In the genomic region with DNA sequence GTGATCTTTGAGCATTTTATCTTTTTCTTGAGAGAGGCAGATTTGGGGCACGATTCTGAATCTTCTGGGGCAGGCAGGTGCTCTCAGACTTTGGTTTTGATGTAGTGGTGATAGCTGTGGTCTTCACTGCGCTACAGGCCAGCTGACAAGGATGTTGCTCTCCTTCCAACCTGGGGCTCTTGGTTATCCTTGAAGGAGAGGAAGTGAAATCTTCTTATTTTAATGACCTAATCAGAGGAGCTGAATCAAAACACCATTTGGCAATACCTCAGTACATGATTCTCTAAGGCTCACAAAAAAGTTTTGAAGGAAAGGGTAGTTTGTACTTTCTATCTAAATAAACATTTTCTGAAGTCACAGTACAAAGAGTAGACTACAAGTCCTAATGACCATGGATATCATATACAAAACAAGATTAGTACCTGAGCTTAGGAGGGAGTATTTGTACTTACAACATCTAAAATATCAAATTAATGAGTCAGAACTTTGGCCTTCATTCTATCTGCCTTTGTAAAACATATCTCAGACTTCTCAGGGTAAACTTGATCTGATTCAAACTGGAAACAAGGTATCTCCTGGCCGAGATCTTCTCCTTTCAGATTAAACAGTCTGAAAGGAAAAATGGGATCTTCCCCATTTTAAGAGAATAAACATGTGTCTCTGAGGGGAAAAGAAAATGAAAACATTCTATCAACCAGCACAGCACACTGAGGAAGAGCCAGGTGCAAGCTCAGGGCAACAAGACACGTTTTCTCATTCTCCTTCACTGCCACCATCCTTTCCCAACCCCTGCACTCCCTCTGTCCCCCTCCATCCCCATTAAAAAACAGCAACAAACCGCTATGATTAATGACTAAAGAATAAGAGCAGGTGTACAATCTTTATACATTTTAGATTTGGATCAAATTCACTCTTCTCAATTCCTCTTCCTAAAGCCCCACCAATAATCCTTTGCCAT, we compare ENCODE assay signal across 9 cellular contexts.
DNase-seq lines count a peak whose midpoint lies in the region; ATAC-seq, FAIRE-seq and TF ChIP-seq lines count a peak whose summit lies in the region.
"Had no signal": no experiment of that assay in that cellular context is flagged by ENCODE, and none has a peak within 500 bp of the region (broad histone marks: within the 10 kb centered on the region; RNA-seq: fewer than 3 reads in every experiment).

No MANE protein-coding gene starts in this region.

- no peak overlapping the region for H3K9ac ChIP-seq in mammary epithelial cell (ENCODE audit: insufficient read depth, low read length)

- H3K9me3 ChIP-seq in mammary epithelial cell (replicated peaks; ENCODE audit: insufficient read depth, low read length) (no peaks in the 10 kb centered on the region), psoas muscle (no peaks in the 10 kb centered on the region), prostate gland (no peaks in the 10 kb centered on the region)

- no peaks in the 10 kb centered on the region for H3K27me3 ChIP-seq in mammary epithelial cell (ENCODE audit: insufficient read depth, low read length)
- no peaks in the 10 kb centered on the region for H3K27me3 ChIP-seq in psoas muscle (ENCODE audit: insufficient read depth in 3 of 3, low read length in 2 of 3)
- no peaks in the 10 kb centered on the region for H3K27me3 ChIP-seq in prostate gland (replicated peaks; ENCODE audit: insufficient read depth)

- H3K79me2 ChIP-seq in mammary epithelial cell (ENCODE audit: insufficient read depth, low read length) = no peaks in the 10 kb centered on the region

- no peaks in the 10 kb centered on the region for H4K20me1 ChIP-seq in mammary epithelial cell (ENCODE audit: insufficient read depth, low read length)

- peak overlapping the region; percentile 31 for H2AFZ ChIP-seq in mammary epithelial cell (ENCODE audit: low read depth, low read length)

- WGBS in mammary epithelial cell (ENCODE audit: low coverage, missing lambda C conversion rate) = 76% methylated on average over 5 of the region's 5 CpGs
- WGBS in psoas muscle, 3 donors = 43 to 52% (median 45%) methylated on average over 5 of the region's 5 CpGs
- WGBS in prostate gland = 47% methylated on average over 5 of the region's 5 CpGs

- intact Hi-C loops in mammary epithelial cell (cut with micrococcal nuclease) = no loop called here
- intact Hi-C loops in psoas muscle (cut with DNase I) = loop anchor here (2.0 to 10.0 kb wide), 2 partner anchors 69 to 311 kb away; a partner anchor contains a TSS
- intact Hi-C loops in prostate gland (cut with DNase I) = loop anchor here (10.0 kb wide), 1 partner anchor 69 kb away; a partner anchor contains a TSS

- DNase-seq in DMS79 treated with DMSO at 0.1 percent for 48 hours (lab: John Stamatoyannopoulos, UW) (peak; percentile 70), DMS79 (lab: John Stamatoyannopoulos, UW) (no peak), HT-29 (ENCODE audit: low spot score) (peak; percentile 35), mammary epithelial cell (peak; percentile 43), psoas muscle (no peak), GM12892 (ENCODE audit: insufficient read length) (no peak), mucosa of gallbladder (ENCODE audit: low spot score) (no peak), prostate gland (ENCODE audit: low spot score) (no peak)

- TF ChIP-seq CTCF in mammary epithelial cell (conservative IDR thresholded peaks at IDR 0.05 in 1 of 2, IDR thresholded peaks at IDR 0.05 in 1 of 2; ENCODE audit: extremely low read depth in 1 of 2, insufficient read depth in 1 of 2, low read depth in 1 of 2, low read length in 2 of 2) (no peak), psoas muscle (IDR thresholded peaks at IDR 0.05) (no peak), prostate gland (IDR thresholded peaks at IDR 0.05) (no peak)

- CTCF ChIA-PET in mammary epithelial cell (lab: Charles Lee; ENCODE audit: low non-redundant PET) = no interaction called here

- dilution Hi-C loops in mammary epithelial cell (cut with HindIII; ENCODE audit: low sequenced_read_pairs) = no loop called here

- H3K4me3 ChIP-seq in mammary epithelial cell (replicated peaks in 1 of 3; ENCODE audit: insufficient read depth in 1 of 3, low read depth in 2 of 3, low read length in 3 of 3) (no peak overlapping the region), psoas muscle (peak overlapping the region; percentile 41), prostate gland (no peak overlapping the region)

- H3K4me2 ChIP-seq in mammary epithelial cell (ENCODE audit: insufficient read depth, low read depth, low read length) = peak overlapping the region; percentile 73

- no peak for FAIRE-seq in GM12892 (lab: Jason Lieb, UNC)
- FAIRE-seq: A204.1 had no signal

- peak; percentile 57 to 65 (median 60) for ATAC-seq in psoas muscle

- in situ Hi-C loops in mammary epithelial cell (cut with MboI; ENCODE audit: low sequenced_read_pairs in 2 of 2) = loop anchor here in 1 of 2 donors (10.0 kb wide), 1 partner anchor 141 kb away; a partner anchor contains a TSS

- TSS peak; percentile 74 for BruUV-seq in mammary epithelial cell (replicated peaks; lab: Mats Ljungman, UMichigan)

- peaks cover 34% of the 10 kb centered on the region for H3K4me1 ChIP-seq in mammary epithelial cell (ENCODE audit: insufficient read depth, low read length)
- peaks cover 34% of the 10 kb centered on the region for H3K4me1 ChIP-seq in psoas muscle
- no peaks in the 10 kb centered on the region for H3K4me1 ChIP-seq in prostate gland (replicated peaks)

- peak overlapping the region; percentile 30 for H3K27ac ChIP-seq in mammary epithelial cell (ENCODE audit: insufficient read depth, low read depth, low read length)
- H3K27ac ChIP-seq in psoas muscle = peak overlapping the region; percentile 96
- H3K27ac ChIP-seq in prostate gland = no peak overlapping the region

- H3K36me3 ChIP-seq in mammary epithelial cell (ENCODE audit: insufficient read depth, low read length) = no peaks in the 10 kb centered on the region
- H3K36me3 ChIP-seq in psoas muscle (ENCODE audit: insufficient read depth in 1 of 2, low read depth in 1 of 2) = no peaks in the 10 kb centered on the region
- no peaks in the 10 kb centered on the region for H3K36me3 ChIP-seq in prostate gland

- TF ChIP-seq POLR2A in GM12892 (IDR thresholded peaks at IDR 0.05; ENCODE audit: low read depth, low read length) (no peak), prostate gland (IDR thresholded peaks at IDR 0.05) (no peak)

Comparison
In these comparisons a context has a peak if more than half of its experiments do, and no peak if none do; other contexts are left out.
1. DNase-seq: peak in DMS79 treated with DMSO at 0.1 percent for 48 hours (single experiment), HT-29 (single experiment) and mammary epithelial cell (single experiment); none in DMS79 (single experiment), psoas muscle (0 of 2), GM12892 (single experiment), mucosa of gallbladder (single experiment) and prostate gland (single experiment).
2. H3K27ac ChIP-seq: peak in mammary epithelial cell (single experiment) and psoas muscle (single experiment); none in prostate gland (0 of 2).